Comparison of ENCODE assay signal across 1 cellular context in the genomic region with DNA sequence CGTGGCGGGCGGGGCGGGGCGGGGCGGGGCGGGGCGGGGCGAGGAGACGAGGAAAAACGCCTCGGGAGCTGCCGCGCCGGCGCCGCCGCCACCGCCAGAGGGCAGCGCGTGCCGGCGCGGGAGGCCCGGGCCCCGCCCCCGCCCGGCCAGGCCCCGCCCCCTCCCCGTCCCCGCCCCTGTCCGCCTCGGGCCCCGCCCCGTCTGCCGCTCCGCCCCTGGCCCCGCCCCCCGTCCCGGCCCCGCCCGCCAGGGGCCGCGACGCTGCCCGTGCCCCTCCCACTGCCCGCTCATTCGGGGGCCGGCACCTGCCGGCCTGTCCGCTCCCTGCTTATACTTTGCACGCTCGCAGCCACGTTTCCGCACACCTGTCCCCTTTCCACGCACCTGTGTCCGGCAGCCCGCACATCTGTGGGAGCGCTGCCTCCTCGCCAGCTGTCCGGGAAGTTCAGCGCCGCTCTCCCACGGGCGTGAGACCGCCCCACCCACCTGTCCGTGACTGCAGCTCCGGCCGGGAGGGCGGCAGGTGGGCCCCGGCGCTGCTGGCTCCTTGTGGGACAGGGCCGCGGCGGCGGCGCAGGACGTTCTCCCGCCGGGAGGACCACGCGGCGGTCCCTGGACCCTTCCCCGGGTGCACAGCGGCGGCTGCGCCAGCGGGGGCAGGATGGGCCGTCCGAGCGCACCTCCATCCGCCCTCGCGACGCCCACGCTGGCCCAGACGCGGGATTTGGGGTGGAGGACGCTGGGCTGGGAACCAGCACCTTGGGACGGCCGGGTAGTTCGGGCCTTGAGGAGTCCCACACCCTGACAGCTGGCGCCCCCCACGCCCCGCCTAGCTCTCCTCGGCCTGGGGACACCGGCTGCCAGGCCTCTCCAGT.
TF ChIP-seq lines count a peak whose summit lies in the region.

No MANE protein-coding gene starts in this region.

TF ChIP-seq in HepG2, 621 proteins besides CTCF, POLR2A, EP300 and RAD21 (continued from another document and continues in another):
- TF ChIP-seq, protein P1, sequence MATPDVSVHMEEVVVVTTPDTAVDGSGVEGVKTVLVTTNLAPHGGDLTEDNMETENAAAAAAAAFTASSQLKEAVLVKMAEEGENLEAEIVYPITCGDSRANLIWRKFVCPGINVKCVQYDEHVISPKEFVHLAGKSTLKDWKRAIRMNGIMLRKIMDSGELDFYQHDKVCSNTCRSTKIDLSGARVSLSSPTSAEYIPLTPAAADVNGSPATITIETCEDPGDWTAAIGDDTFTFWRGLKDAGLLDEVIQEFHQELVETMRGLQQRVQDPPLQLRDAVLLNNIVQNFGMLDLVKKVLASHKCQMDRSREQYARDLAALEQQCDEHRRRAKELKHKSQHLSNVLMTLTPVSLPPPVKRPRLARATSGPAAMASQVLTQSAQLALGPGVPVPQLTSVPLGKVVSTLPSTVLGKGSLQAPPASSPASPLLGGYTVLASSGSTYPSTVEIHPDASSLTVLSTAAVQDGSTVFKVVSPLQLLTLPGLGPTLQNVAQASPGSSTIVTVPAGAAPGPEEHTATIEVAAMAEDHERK (CRISPR knock-in tag; IDR thresholded peaks at IDR 0.05; ENCODE audit: low read depth), result no peak
- TF ChIP-seq ZNF577 (CRISPR knock-in tag; IDR thresholded peaks at IDR 0.05; ENCODE audit: borderline replicate concordance, low read depth) (no peak), MLLT10 (CRISPR knock-in tag; IDR thresholded peaks at IDR 0.05) (no peak), JARID2 (CRISPR knock-in tag; IDR thresholded peaks at IDR 0.05; ENCODE audit: insufficient replicate concordance) (no peak), MTA3 (CRISPR knock-in tag; IDR thresholded peaks at IDR 0.05) (no peak), FOSL2 (CRISPR knock-in tag; IDR thresholded peaks at IDR 0.05) (no peak), ZFP37 (CRISPR knock-in tag; IDR thresholded peaks at IDR 0.05; ENCODE audit: borderline replicate concordance) (no peak), NONO (IDR thresholded peaks at IDR 0.05) (no peak), NONO (CRISPR knock-in tag; conservative IDR thresholded peaks at IDR 0.05) (no peak), ZNF317 (CRISPR knock-in tag; IDR thresholded peaks at IDR 0.05) (no peak), SPEN (CRISPR knock-in tag; IDR thresholded peaks at IDR 0.05; ENCODE audit: low read depth) (peak; percentile 45; the same call in 1 of the 2 replicates), NR1H2 (CRISPR knock-in tag; IDR thresholded peaks at IDR 0.05; ENCODE audit: borderline replicate concordance, low read depth) (no peak), ZFY (CRISPR knock-in tag; IDR thresholded peaks at IDR 0.05) (peak; percentile 23; the same call in 1 of the 2 replicates), ZNF430 (CRISPR knock-in tag; IDR thresholded peaks at IDR 0.05) (0 out of 2 replicates have a peak, but pooled peaks have one; percentile 40), FOXA3 (CRISPR knock-in tag; IDR thresholded peaks at IDR 0.05) (no peak), ZSCAN30 (CRISPR knock-in tag; IDR thresholded peaks at IDR 0.05) (no peak), KLF12 (CRISPR knock-in tag; IDR thresholded peaks at IDR 0.05; ENCODE audit: borderline replicate concordance) (no peak; the same call in 1 of the 2 replicates), PAF1 (CRISPR knock-in tag; IDR thresholded peaks at IDR 0.05) (no peak), ARNT2 (CRISPR knock-in tag; IDR thresholded peaks at IDR 0.05; ENCODE audit: low read depth) (no peak), HMGA1 (CRISPR knock-in tag; conservative IDR thresholded peaks at IDR 0.05) (no peak), PITX1 (CRISPR knock-in tag; IDR thresholded peaks at IDR 0.05) (no peak), ZNF841 (CRISPR knock-in tag; IDR thresholded peaks at IDR 0.05; ENCODE audit: borderline replicate concordance) (0 out of 2 replicates have a peak, but pooled peaks have one; percentile 29), KLF13 (CRISPR knock-in tag; IDR thresholded peaks at IDR 0.05) (no peak), YY1 (IDR thresholded peaks at IDR 0.05; ENCODE audit: insufficient read depth, insufficient replicate concordance, low read depth, low read length) (peak; percentile 18), ZFP82 (CRISPR knock-in tag; IDR thresholded peaks at IDR 0.05; ENCODE audit: borderline replicate concordance) (no peak), KDM5B (CRISPR knock-in tag; IDR thresholded peaks at IDR 0.05; ENCODE audit: borderline replicate concordance) (peak; percentile 23; the same call in 1 of the 2 replicates), FOXJ3 (CRISPR knock-in tag; IDR thresholded peaks at IDR 0.05; ENCODE audit: borderline replicate concordance) (no peak), FIP1L1 (IDR thresholded peaks at IDR 0.05; ENCODE audit: borderline replicate concordance, insufficient read depth, low read depth, low read length) (no peak), KLF6 (CRISPR knock-in tag; IDR thresholded peaks at IDR 0.05) (no peak), ZNF256 (CRISPR knock-in tag; conservative IDR thresholded peaks at IDR 0.05) (no peak), U2AF1 (optimal IDR thresholded peaks at IDR 0.05; ENCODE audit: low read depth, low read length) (no peak), ZNF33B (CRISPR knock-in tag; IDR thresholded peaks at IDR 0.05) (no peak), THAP11 (CRISPR knock-in tag; IDR thresholded peaks at IDR 0.05) (no peak), ZNF615 (CRISPR knock-in tag; IDR thresholded peaks at IDR 0.05; ENCODE audit: borderline replicate concordance) (no peak), ZNF224 (CRISPR knock-in tag; IDR thresholded peaks at IDR 0.05) (no peak), KLF11 (CRISPR knock-in tag; IDR thresholded peaks at IDR 0.05) (no peak), NFIB (CRISPR knock-in tag; IDR thresholded peaks at IDR 0.05; ENCODE audit: borderline replicate concordance) (no peak), POLR2AphosphoS2 (IDR thresholded peaks at IDR 0.05; ENCODE audit: low read depth, low read length) (no peak)
- TF ChIP-seq, protein P2, sequence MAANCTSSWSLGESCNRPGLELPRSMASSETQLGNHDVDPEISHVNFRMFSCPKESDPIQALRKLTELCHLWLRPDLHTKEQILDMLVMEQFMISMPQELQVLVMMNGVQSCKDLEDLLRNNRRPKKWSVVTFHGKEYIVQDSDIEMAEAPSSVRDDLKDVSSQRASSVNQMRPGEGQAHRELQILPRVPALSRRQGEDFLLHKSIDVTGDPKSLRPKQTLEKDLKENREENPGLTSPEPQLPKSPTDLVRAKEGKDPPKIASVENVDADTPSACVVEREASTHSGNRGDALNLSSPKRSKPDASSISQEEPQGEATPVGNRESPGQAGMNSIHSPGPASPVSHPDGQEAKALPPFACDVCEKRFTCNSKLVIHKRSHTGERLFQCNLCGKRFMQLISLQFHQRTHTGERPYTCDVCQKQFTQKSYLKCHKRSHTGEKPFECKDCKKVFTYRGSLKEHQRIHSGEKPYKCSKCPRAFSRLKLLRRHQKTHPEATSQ (CRISPR knock-in tag; IDR thresholded peaks at IDR 0.05; ENCODE audit: borderline replicate concordance), result no peak
- TF ChIP-seq, protein P3, sequence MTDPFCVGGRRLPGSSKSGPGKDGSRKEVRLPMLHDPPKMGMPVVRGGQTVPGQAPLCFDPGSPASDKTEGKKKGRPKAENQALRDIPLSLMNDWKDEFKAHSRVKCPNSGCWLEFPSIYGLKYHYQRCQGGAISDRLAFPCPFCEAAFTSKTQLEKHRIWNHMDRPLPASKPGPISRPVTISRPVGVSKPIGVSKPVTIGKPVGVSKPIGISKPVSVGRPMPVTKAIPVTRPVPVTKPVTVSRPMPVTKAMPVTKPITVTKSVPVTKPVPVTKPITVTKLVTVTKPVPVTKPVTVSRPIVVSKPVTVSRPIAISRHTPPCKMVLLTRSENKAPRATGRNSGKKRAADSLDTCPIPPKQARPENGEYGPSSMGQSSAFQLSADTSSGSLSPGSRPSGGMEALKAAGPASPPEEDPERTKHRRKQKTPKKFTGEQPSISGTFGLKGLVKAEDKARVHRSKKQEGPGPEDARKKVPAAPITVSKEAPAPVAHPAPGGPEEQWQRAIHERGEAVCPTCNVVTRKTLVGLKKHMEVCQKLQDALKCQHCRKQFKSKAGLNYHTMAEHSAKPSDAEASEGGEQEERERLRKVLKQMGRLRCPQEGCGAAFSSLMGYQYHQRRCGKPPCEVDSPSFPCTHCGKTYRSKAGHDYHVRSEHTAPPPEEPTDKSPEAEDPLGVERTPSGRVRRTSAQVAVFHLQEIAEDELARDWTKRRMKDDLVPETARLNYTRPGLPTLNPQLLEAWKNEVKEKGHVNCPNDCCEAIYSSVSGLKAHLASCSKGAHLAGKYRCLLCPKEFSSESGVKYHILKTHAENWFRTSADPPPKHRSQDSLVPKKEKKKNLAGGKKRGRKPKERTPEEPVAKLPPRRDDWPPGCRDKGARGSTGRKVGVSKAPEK (CRISPR knock-in tag; IDR thresholded peaks at IDR 0.05; ENCODE audit: borderline replicate concordance), result no peak
- TF ChIP-seq, protein P4, sequence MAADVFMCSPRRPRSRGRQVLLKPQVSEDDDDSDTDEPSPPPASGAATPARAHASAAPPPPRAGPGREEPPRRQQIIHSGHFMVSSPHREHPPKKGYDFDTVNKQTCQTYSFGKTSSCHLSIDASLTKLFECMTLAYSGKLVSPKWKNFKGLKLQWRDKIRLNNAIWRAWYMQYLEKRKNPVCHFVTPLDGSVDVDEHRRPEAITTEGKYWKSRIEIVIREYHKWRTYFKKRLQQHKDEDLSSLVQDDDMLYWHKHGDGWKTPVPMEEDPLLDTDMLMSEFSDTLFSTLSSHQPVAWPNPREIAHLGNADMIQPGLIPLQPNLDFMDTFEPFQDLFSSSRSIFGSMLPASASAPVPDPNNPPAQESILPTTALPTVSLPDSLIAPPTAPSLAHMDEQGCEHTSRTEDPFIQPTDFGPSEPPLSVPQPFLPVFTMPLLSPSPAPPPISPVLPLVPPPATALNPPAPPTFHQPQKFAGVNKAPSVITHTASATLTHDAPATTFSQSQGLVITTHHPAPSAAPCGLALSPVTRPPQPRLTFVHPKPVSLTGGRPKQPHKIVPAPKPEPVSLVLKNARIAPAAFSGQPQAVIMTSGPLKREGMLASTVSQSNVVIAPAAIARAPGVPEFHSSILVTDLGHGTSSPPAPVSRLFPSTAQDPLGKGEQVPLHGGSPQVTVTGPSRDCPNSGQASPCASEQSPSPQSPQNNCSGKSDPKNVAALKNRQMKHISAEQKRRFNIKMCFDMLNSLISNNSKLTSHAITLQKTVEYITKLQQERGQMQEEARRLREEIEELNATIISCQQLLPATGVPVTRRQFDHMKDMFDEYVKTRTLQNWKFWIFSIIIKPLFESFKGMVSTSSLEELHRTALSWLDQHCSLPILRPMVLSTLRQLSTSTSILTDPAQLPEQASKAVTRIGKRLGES (CRISPR knock-in tag; IDR thresholded peaks at IDR 0.05; ENCODE audit: borderline replicate concordance), result no peak
- TF ChIP-seq, protein P5, sequence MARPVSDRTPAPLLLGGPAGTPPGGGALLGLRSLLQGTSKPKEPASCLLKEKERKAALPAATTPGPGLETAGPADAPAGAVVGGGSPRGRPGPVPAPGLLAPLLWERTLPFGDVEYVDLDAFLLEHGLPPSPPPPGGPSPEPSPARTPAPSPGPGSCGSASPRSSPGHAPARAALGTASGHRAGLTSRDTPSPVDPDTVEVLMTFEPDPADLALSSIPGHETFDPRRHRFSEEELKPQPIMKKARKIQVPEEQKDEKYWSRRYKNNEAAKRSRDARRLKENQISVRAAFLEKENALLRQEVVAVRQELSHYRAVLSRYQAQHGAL (CRISPR knock-in tag; IDR thresholded peaks at IDR 0.05; ENCODE audit: not compliant biosample characterization), result no peak
- TF ChIP-seq, protein P6, sequence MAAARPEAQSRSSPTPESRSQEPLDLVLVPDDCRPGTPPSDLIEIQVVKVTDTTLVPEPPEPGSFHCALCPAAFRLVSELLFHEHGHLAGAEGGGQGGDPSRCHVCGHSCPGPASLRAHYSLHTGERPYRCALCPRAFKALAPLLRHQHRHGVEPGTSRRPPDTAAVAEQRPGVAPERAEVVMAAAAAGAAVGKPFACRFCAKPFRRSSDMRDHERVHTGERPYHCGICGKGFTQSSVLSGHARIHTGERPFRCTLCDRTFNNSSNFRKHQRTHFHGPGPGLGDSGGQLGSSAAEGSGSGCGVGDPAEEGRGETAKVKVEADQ (CRISPR knock-in tag; IDR thresholded peaks at IDR 0.05; ENCODE audit: borderline replicate concordance), result no peak
- TF ChIP-seq, protein P7, sequence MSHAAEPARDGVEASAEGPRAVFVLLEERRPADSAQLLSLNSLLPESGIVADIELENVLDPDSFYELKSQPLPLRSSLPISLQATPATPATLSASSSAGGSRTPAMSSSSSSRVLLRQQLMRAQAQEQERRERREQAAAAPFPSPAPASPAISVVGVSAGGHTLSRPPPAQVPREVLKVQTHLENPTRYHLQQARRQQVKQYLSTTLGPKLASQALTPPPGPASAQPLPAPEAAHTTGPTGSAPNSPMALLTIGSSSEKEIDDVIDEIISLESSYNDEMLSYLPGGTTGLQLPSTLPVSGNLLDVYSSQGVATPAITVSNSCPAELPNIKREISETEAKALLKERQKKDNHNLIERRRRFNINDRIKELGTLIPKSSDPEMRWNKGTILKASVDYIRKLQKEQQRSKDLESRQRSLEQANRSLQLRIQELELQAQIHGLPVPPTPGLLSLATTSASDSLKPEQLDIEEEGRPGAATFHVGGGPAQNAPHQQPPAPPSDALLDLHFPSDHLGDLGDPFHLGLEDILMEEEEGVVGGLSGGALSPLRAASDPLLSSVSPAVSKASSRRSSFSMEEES (CRISPR knock-in tag; IDR thresholded peaks at IDR 0.05), result no peak
- TF ChIP-seq, protein P8, sequence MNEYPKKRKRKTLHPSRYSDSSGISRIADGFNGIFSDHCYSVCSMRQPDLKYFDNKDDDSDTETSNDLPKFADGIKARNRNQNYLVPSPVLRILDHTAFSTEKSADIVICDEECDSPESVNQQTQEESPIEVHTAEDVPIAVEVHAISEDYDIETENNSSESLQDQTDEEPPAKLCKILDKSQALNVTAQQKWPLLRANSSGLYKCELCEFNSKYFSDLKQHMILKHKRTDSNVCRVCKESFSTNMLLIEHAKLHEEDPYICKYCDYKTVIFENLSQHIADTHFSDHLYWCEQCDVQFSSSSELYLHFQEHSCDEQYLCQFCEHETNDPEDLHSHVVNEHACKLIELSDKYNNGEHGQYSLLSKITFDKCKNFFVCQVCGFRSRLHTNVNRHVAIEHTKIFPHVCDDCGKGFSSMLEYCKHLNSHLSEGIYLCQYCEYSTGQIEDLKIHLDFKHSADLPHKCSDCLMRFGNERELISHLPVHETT (CRISPR knock-in tag; conservative IDR thresholded peaks at IDR 0.05), result no peak
- TF ChIP-seq, protein P9, sequence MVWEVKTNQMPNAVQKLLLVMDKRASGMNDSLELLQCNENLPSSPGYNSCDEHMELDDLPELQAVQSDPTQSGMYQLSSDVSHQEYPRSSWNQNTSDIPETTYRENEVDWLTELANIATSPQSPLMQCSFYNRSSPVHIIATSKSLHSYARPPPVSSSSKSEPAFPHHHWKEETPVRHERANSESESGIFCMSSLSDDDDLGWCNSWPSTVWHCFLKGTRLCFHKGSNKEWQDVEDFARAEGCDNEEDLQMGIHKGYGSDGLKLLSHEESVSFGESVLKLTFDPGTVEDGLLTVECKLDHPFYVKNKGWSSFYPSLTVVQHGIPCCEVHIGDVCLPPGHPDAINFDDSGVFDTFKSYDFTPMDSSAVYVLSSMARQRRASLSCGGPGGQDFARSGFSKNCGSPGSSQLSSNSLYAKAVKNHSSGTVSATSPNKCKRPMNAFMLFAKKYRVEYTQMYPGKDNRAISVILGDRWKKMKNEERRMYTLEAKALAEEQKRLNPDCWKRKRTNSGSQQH (CRISPR knock-in tag; IDR thresholded peaks at IDR 0.05; ENCODE audit: low read depth), result no peak
